1 cellular context compared by ENCODE assay signal in genomic region chr22:28903080-28903479, GRCh38.
TF ChIP-seq lines count a peak whose summit lies in the region.

No MANE protein-coding gene starts in this region.

TF ChIP-seq in HepG2, 621 proteins besides CTCF, POLR2A, EP300 and RAD21 (continued from another document and continues in another):
- TF ChIP-seq, protein P1, sequence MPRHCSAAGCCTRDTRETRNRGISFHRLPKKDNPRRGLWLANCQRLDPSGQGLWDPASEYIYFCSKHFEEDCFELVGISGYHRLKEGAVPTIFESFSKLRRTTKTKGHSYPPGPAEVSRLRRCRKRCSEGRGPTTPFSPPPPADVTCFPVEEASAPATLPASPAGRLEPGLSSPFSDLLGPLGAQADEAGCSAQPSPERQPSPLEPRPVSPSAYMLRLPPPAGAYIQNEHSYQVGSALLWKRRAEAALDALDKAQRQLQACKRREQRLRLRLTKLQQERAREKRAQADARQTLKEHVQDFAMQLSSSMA (CRISPR knock-in tag; IDR thresholded peaks at IDR 0.05) = no peak
- TF ChIP-seq RFX5 (IDR thresholded peaks at IDR 0.05; ENCODE audit: low read depth, low read length) = no peak
- TF ChIP-seq FUBP1 (CRISPR knock-in tag; IDR thresholded peaks at IDR 0.05; ENCODE audit: borderline replicate concordance) = no peak
- TF ChIP-seq KDM2A (CRISPR knock-in tag; IDR thresholded peaks at IDR 0.05; ENCODE audit: borderline replicate concordance, low read depth) = no peak
- no peak for TF ChIP-seq ZNF234 (CRISPR knock-in tag; conservative IDR thresholded peaks at IDR 0.05)
- TF ChIP-seq SMARCC2 (IDR thresholded peaks at IDR 0.05) = no peak
- TF ChIP-seq ZNF34 (CRISPR knock-in tag; IDR thresholded peaks at IDR 0.05; ENCODE audit: borderline replicate concordance) = no peak
- no peak for TF ChIP-seq HOXA7 (CRISPR knock-in tag; IDR thresholded peaks at IDR 0.05)
- no peak for TF ChIP-seq ARNTL (CRISPR knock-in tag; IDR thresholded peaks at IDR 0.05)
- TF ChIP-seq, protein P2, sequence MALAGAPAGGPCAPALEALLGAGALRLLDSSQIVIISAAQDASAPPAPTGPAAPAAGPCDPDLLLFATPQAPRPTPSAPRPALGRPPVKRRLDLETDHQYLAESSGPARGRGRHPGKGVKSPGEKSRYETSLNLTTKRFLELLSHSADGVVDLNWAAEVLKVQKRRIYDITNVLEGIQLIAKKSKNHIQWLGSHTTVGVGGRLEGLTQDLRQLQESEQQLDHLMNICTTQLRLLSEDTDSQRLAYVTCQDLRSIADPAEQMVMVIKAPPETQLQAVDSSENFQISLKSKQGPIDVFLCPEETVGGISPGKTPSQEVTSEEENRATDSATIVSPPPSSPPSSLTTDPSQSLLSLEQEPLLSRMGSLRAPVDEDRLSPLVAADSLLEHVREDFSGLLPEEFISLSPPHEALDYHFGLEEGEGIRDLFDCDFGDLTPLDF (CRISPR knock-in tag; IDR thresholded peaks at IDR 0.05) = no peak
- TF ChIP-seq TAF1 (CRISPR knock-in tag; IDR thresholded peaks at IDR 0.05) = 0 out of 2 replicates have a peak, but pooled peaks have one; percentile 18
- TF ChIP-seq ZSCAN9 (CRISPR knock-in tag; IDR thresholded peaks at IDR 0.05; ENCODE audit: borderline replicate concordance) = no peak
- no peak for TF ChIP-seq ZNF607 (CRISPR knock-in tag; IDR thresholded peaks at IDR 0.05; ENCODE audit: borderline replicate concordance)
- TF ChIP-seq FIP1L1 (IDR thresholded peaks at IDR 0.05; ENCODE audit: borderline replicate concordance, insufficient read depth, low read depth, low read length) = no peak
- TF ChIP-seq ZNF83 (CRISPR knock-in tag; IDR thresholded peaks at IDR 0.05; ENCODE audit: borderline replicate concordance) = no peak
- no peak for TF ChIP-seq SSRP1 (CRISPR knock-in tag; IDR thresholded peaks at IDR 0.05)
- no peak for TF ChIP-seq EEA1 (CRISPR knock-in tag; IDR thresholded peaks at IDR 0.05; ENCODE audit: borderline replicate concordance)
- no peak for TF ChIP-seq MLLT10 (CRISPR knock-in tag; IDR thresholded peaks at IDR 0.05)
- TF ChIP-seq ZNF333 (CRISPR knock-in tag; IDR thresholded peaks at IDR 0.05; ENCODE audit: borderline replicate concordance) = no peak
- TF ChIP-seq DDIT3 (CRISPR knock-in tag; IDR thresholded peaks at IDR 0.05) = no peak
- no peak for TF ChIP-seq YEATS2 (CRISPR knock-in tag; IDR thresholded peaks at IDR 0.05; ENCODE audit: borderline replicate concordance)
- no peak for TF ChIP-seq NPAS2 (CRISPR knock-in tag; IDR thresholded peaks at IDR 0.05; ENCODE audit: borderline replicate concordance)
- no peak for TF ChIP-seq ZBTB46 (CRISPR knock-in tag; IDR thresholded peaks at IDR 0.05; ENCODE audit: borderline replicate concordance)
- TF ChIP-seq GMEB2 (CRISPR knock-in tag; IDR thresholded peaks at IDR 0.05; ENCODE audit: low read depth) = no peak
- no peak for TF ChIP-seq STAT6 (CRISPR knock-in tag; IDR thresholded peaks at IDR 0.05; ENCODE audit: borderline replicate concordance)
- TF ChIP-seq HHEX (CRISPR knock-in tag; IDR thresholded peaks at IDR 0.05) = no peak
- TF ChIP-seq ZNF674 (CRISPR knock-in tag; IDR thresholded peaks at IDR 0.05; ENCODE audit: low read depth) = no peak
- TF ChIP-seq, protein P3, sequence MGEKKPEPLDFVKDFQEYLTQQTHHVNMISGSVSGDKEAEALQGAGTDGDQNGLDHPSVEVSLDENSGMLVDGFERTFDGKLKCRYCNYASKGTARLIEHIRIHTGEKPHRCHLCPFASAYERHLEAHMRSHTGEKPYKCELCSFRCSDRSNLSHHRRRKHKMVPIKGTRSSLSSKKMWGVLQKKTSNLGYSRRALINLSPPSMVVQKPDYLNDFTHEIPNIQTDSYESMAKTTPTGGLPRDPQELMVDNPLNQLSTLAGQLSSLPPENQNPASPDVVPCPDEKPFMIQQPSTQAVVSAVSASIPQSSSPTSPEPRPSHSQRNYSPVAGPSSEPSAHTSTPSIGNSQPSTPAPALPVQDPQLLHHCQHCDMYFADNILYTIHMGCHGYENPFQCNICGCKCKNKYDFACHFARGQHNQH (CRISPR knock-in tag; IDR thresholded peaks at IDR 0.05) = no peak
- TF ChIP-seq, protein P4, sequence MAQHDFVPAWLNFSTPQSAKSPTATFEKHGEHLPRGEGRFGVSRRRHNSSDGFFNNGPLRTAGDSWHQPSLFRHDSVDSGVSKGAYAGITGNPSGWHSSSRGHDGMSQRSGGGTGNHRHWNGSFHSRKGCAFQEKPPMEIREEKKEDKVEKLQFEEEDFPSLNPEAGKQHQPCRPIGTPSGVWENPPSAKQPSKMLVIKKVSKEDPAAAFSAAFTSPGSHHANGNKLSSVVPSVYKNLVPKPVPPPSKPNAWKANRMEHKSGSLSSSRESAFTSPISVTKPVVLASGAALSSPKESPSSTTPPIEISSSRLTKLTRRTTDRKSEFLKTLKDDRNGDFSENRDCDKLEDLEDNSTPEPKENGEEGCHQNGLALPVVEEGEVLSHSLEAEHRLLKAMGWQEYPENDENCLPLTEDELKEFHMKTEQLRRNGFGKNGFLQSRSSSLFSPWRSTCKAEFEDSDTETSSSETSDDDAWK (CRISPR knock-in tag; IDR thresholded peaks at IDR 0.05) = no peak
- TF ChIP-seq, protein P5, sequence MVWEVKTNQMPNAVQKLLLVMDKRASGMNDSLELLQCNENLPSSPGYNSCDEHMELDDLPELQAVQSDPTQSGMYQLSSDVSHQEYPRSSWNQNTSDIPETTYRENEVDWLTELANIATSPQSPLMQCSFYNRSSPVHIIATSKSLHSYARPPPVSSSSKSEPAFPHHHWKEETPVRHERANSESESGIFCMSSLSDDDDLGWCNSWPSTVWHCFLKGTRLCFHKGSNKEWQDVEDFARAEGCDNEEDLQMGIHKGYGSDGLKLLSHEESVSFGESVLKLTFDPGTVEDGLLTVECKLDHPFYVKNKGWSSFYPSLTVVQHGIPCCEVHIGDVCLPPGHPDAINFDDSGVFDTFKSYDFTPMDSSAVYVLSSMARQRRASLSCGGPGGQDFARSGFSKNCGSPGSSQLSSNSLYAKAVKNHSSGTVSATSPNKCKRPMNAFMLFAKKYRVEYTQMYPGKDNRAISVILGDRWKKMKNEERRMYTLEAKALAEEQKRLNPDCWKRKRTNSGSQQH (CRISPR knock-in tag; IDR thresholded peaks at IDR 0.05; ENCODE audit: low read depth) = no peak
- TF ChIP-seq HOXA3 (CRISPR knock-in tag; IDR thresholded peaks at IDR 0.05) = peak; percentile 9; the same call in 1 of the 2 replicates
- no peak for TF ChIP-seq SKI (IDR thresholded peaks at IDR 0.05; ENCODE audit: partially characterized antibody)
- peak; percentile 48; the same call in 1 of the 2 replicates for TF ChIP-seq MXD4 (CRISPR knock-in tag; IDR thresholded peaks at IDR 0.05)
- peak; percentile 41; the same call in 1 of the 2 replicates for TF ChIP-seq MED1 (CRISPR knock-in tag; IDR thresholded peaks at IDR 0.05)
- TF ChIP-seq DR1 (CRISPR knock-in tag; IDR thresholded peaks at IDR 0.05) = no peak
- no peak for TF ChIP-seq MAF1 (CRISPR knock-in tag; IDR thresholded peaks at IDR 0.05; ENCODE audit: borderline replicate concordance)
- no peak for TF ChIP-seq ZFP36L2 (CRISPR knock-in tag; IDR thresholded peaks at IDR 0.05)
- no peak for TF ChIP-seq SP140L (CRISPR knock-in tag; IDR thresholded peaks at IDR 0.05; ENCODE audit: borderline replicate concordance)
- peak; percentile 44; the same call in 1 of the 2 replicates for TF ChIP-seq SOX13 (IDR thresholded peaks at IDR 0.05)
- peak in 1 of 2 experiments; percentile 58; a peak in 1 of 4 replicates for TF ChIP-seq SOX13 (CRISPR knock-in tag; conservative IDR thresholded peaks at IDR 0.05 in 1 of 2, IDR thresholded peaks at IDR 0.05 in 1 of 2)
- peak; percentile 70; the same call in 1 of the 2 replicates for TF ChIP-seq ELF3 (CRISPR knock-in tag; IDR thresholded peaks at IDR 0.05)
- TF ChIP-seq ATF7-NPFF (CRISPR knock-in tag; IDR thresholded peaks at IDR 0.05; ENCODE audit: low read depth) = no peak
- TF ChIP-seq ZNF441 (CRISPR knock-in tag; IDR thresholded peaks at IDR 0.05; ENCODE audit: borderline replicate concordance) = no peak
- no peak for TF ChIP-seq ATM (IDR thresholded peaks at IDR 0.05; ENCODE audit: borderline replicate concordance)
- TF ChIP-seq BCL6 (CRISPR knock-in tag; IDR thresholded peaks at IDR 0.05) = 0 out of 2 replicates have a peak, but pooled peaks have one; percentile 19
- no peak for TF ChIP-seq TRIM22 (IDR thresholded peaks at IDR 0.05)
- TF ChIP-seq HMG20A (CRISPR knock-in tag; IDR thresholded peaks at IDR 0.05; ENCODE audit: borderline replicate concordance) = no peak
- TF ChIP-seq ZNF782 (CRISPR knock-in tag; IDR thresholded peaks at IDR 0.05; ENCODE audit: borderline replicate concordance) = no peak
- peak; percentile 53 for TF ChIP-seq ZFX (CRISPR knock-in tag; IDR thresholded peaks at IDR 0.05; ENCODE audit: low read depth)
- TF ChIP-seq SNAPC5 (CRISPR knock-in tag; IDR thresholded peaks at IDR 0.05; ENCODE audit: borderline replicate concordance) = no peak
- no peak for TF ChIP-seq ZFP90 (CRISPR knock-in tag; IDR thresholded peaks at IDR 0.05; ENCODE audit: borderline replicate concordance)
- peak; percentile 64; the same call in 1 of the 2 replicates for TF ChIP-seq ZBTB42 (CRISPR knock-in tag; IDR thresholded peaks at IDR 0.05)
- TF ChIP-seq MTA1 (CRISPR knock-in tag; IDR thresholded peaks at IDR 0.05; ENCODE audit: borderline replicate concordance) = no peak
- no peak for TF ChIP-seq ZNF383 (CRISPR knock-in tag; IDR thresholded peaks at IDR 0.05; ENCODE audit: borderline replicate concordance)
- TF ChIP-seq KLF16 (CRISPR knock-in tag; IDR thresholded peaks at IDR 0.05) = no peak
- no peak for TF ChIP-seq ZSCAN20 (CRISPR knock-in tag; IDR thresholded peaks at IDR 0.05; ENCODE audit: borderline replicate concordance)
- TF ChIP-seq CENPT (CRISPR knock-in tag; IDR thresholded peaks at IDR 0.05; ENCODE audit: low read depth) = no peak
- no peak for TF ChIP-seq ZNF235 (CRISPR knock-in tag; IDR thresholded peaks at IDR 0.05; ENCODE audit: borderline replicate concordance)
